ENCODE assay signal across 8 cellular contexts in the genomic region with DNA sequence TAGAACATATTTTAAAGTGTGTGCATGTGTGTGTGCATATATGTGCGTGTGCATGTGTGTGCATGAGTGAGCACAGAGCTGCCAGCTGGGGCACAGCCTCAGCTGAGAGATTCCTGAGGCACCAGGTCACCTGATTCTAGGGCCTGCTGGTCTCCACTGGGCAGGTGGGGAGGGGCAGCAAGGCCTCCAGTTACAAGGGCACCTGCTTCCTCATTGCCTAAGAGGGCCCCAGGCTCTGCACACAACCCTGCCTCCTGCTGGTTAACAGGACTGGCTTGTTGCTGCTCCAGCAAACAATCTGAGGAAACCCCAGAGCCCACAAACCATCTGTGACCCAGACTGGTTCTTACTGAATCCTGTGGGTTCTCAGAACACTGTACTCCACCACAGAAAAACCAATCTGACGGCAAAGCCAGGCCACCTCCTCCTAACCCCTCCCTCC. TPM values are rescaled to one million over a fixed set of nuclear protein-coding genes. Genes with fewer than 3 reads are reported as not detected.
A peak's percentile ranks its signal among the peaks of the same experiment; 100 is the strongest.
DNase-seq lines count a peak whose midpoint lies in the region; ATAC-seq and TF ChIP-seq lines count a peak whose summit lies in the region.

No MANE protein-coding gene starts in this region.

- H4K20me1 ChIP-seq in neural progenitor cell (ENCODE audit: low read depth) = no peaks in the 10 kb centered on the region

- peak overlapping the region; percentile 48 for H2AFZ ChIP-seq in neural progenitor cell (replicated peaks)

- no peaks in the 10 kb centered on the region for H3K79me2 ChIP-seq in neural progenitor cell (ENCODE audit: low read depth)

- intact Hi-C loops in CD4-positive, alpha-beta T cell (cut with DNase I, micrococcal nuclease) = loop anchor here in 1 of 2 experiments (1.0 to 5.0 kb wide), 3 partner anchors 37 to 393 kb away; partner anchors contain the start of gene RRAGD
- intact Hi-C loops in ascending aorta (cut with DNase I) = no loop called here

- no peak overlapping the region for H3K4me3 Mint-ChIP-seq in CD4-positive, alpha-beta T cell
- H3K4me3 Mint-ChIP-seq in neural progenitor cell = no peak overlapping the region

- no peaks in the 10 kb centered on the region for H3K9me3 Mint-ChIP-seq in CD4-positive, alpha-beta T cell
- H3K9me3 Mint-ChIP-seq in neural progenitor cell = no peaks in the 10 kb centered on the region

- POLR2A ChIA-PET in CD4-positive, alpha-beta T cell (lab: Charles Lee) = interaction anchor here (1.0 kb wide), 1 partner anchor 77 kb away, joined by 5 read pairs; no protein-coding TSS in a partner anchor

- H3K4me1 ChIP-seq in neural progenitor cell = peaks cover 12% of the 10 kb centered on the region
- peaks cover 0 to 5% of the 10 kb centered on the region in 2 donors for H3K4me1 ChIP-seq in ascending aorta

- peak overlapping the region; percentile 17 for H3K27ac Mint-ChIP-seq in CD4-positive, alpha-beta T cell
- H3K27ac Mint-ChIP-seq in neural progenitor cell = peak overlapping the region; percentile 50

- H3K27me3 Mint-ChIP-seq in CD4-positive, alpha-beta T cell = no peaks in the 10 kb centered on the region
- H3K27me3 Mint-ChIP-seq in neural progenitor cell (ENCODE audit: insufficient read depth, low read depth) = no peaks in the 10 kb centered on the region

- no peak overlapping the region for H3K27ac ChIP-seq in CD4-positive, alpha-beta T cell (ENCODE audit: low read depth, low read length)
- no peak overlapping the region for H3K27ac ChIP-seq in neural progenitor cell
- H3K27ac ChIP-seq in ascending aorta = no peak overlapping the region

- peaks cover 27% of the 10 kb centered on the region for H3K4me1 Mint-ChIP-seq in CD4-positive, alpha-beta T cell (ENCODE audit: low read depth)
- H3K4me1 Mint-ChIP-seq in neural progenitor cell = peaks cover 17% of the 10 kb centered on the region

- CTCF ChIA-PET in CD4-positive, alpha-beta T cell (lab: Charles Lee) = interaction anchor here (1.0 to 1.1 kb wide), 2 partner anchors 38 to 393 kb away, joined by 3 read pairs; no protein-coding TSS in a partner anchor

- peak; percentile 22 to 79 (median 44) for DNase-seq in CD4-positive, alpha-beta T cell
- DNase-seq in NCI-H2227 treated with DMSO at 0.1 percent for 48 hours (lab: John Stamatoyannopoulos, UW) (peak; percentile 15), neural progenitor cell (ENCODE audit: low spot score) (peak; percentile 82), ascending aorta (ENCODE audit: low spot score in 2 of 2) (no peak)
- DNase-seq in activated CD4-positive, alpha-beta T cell treated with anti-CD3 and anti-CD28 coated beads for 4 hours = peak; percentile 28 to 34
- DNase-seq in effector CD8-positive, alpha-beta T cell (lab: John Stamatoyannopoulos, UW) = peak; percentile 26

- H3K4me2 ChIP-seq in neural progenitor cell = peak overlapping the region; percentile 42

- peak; percentile 90 for ATAC-seq in CD4-positive, alpha-beta T cell (ENCODE audit: poor library complexity)
- ATAC-seq in GM19372 (IDR thresholded peaks at IDR 0.05; ENCODE audit: low read depth, unreplicated experiment) = peak; percentile 69
- peak; percentile 77 for ATAC-seq in HG03280 (IDR thresholded peaks at IDR 0.05; ENCODE audit: unreplicated experiment)

- no peaks in the 10 kb centered on the region for H3K36me3 Mint-ChIP-seq in CD4-positive, alpha-beta T cell (ENCODE audit: low read depth)
- no peaks in the 10 kb centered on the region for H3K36me3 Mint-ChIP-seq in neural progenitor cell

- H3K4me3 ChIP-seq in neural progenitor cell (no peak overlapping the region), ascending aorta (no peak overlapping the region)

- no peaks in the 10 kb centered on the region for H3K27me3 ChIP-seq in CD4-positive, alpha-beta T cell (ENCODE audit: control insufficient read depth, insufficient read depth, low read length)
- H3K27me3 ChIP-seq in neural progenitor cell (no peaks in the 10 kb centered on the region), ascending aorta (no peaks in the 10 kb centered on the region)

- H3K9me3 ChIP-seq in CD4-positive, alpha-beta T cell (ENCODE audit: control insufficient read depth, low read length) = no peaks in the 10 kb centered on the region
- H3K9me3 ChIP-seq in neural progenitor cell (ENCODE audit: low read depth) (no peaks in the 10 kb centered on the region), ascending aorta (no peaks in the 10 kb centered on the region)

- no peak overlapping the region for H3K9ac ChIP-seq in neural progenitor cell

- H3F3A ChIP-seq in neural progenitor cell (ENCODE audit: low read depth) = peaks cover 19% of the 10 kb centered on the region

- peak; percentile 24 for TF ChIP-seq CTCF in CD4-positive, alpha-beta T cell (IDR thresholded peaks at IDR 0.05)
- TF ChIP-seq CTCF in neural progenitor cell (IDR thresholded peaks at IDR 0.05) (peak; percentile 46), ascending aorta (IDR thresholded peaks at IDR 0.05) (no peak)

- H3K36me3 ChIP-seq in neural progenitor cell = no peaks in the 10 kb centered on the region
- H3K36me3 ChIP-seq in ascending aorta = no peaks in the 10 kb centered on the region

RNA-seq across cellular contexts. Expression of gene UBE2J1, which starts 22.9 kb away (rescaled TPM):
- 10 to 100 TPM; 34.7 to 34.9 TPM for total RNA-seq in CD4-positive, alpha-beta T cell
- total RNA-seq in neural progenitor cell (ENCODE audit: low replicate concordance) (27.4 and 43.0 TPM in 2 replicates), ascending aorta (29.5 TPM)

RNA-seq across cellular contexts. Expression of gene RRAGD, which starts 36.6 kb away (rescaled TPM):
- total RNA-seq in CD4-positive, alpha-beta T cell = 10 to 100 TPM in 1 of 2 experiments, 1 to 10 TPM in 1; 9.0 to 10.2 TPM
- total RNA-seq in neural progenitor cell (ENCODE audit: low replicate concordance) = 18.6 and 20.7 TPM in 2 replicates
- 9.2 TPM for total RNA-seq in ascending aorta

RNA-seq across cellular contexts. Expression of gene ANKRD6, which starts 57.5 kb away (rescaled TPM):
- total RNA-seq in CD4-positive, alpha-beta T cell = 1 to 10 TPM; 3.8 to 4.8 TPM
- 36.3 and 45.0 TPM in 2 replicates for total RNA-seq in neural progenitor cell (ENCODE audit: low replicate concordance)
- 32.2 TPM for total RNA-seq in ascending aorta

Comparison
In these comparisons a context has a peak if more than half of its experiments do, and no peak if none do; other contexts are left out.
1. DNase-seq: peak in CD4-positive, alpha-beta T cell (10 of 10), NCI-H2227 treated with DMSO at 0.1 percent for 48 hours (single experiment), activated CD4-positive, alpha-beta T cell treated with anti-CD3 and anti-CD28 coated beads for 4 hours (2 of 2), effector CD8-positive, alpha-beta T cell (single experiment) and neural progenitor cell (single experiment); none in ascending aorta (0 of 2).
2. CTCF ChIP-seq: peak in CD4-positive, alpha-beta T cell (single experiment) and neural progenitor cell (single experiment); none in ascending aorta (0 of 3).
3. Peak in every context shown above with its lines, with median percentiles within 50 percentile points of each other: ATAC-seq.